8 cellular contexts compared by ENCODE assay signal in the genomic region with DNA sequence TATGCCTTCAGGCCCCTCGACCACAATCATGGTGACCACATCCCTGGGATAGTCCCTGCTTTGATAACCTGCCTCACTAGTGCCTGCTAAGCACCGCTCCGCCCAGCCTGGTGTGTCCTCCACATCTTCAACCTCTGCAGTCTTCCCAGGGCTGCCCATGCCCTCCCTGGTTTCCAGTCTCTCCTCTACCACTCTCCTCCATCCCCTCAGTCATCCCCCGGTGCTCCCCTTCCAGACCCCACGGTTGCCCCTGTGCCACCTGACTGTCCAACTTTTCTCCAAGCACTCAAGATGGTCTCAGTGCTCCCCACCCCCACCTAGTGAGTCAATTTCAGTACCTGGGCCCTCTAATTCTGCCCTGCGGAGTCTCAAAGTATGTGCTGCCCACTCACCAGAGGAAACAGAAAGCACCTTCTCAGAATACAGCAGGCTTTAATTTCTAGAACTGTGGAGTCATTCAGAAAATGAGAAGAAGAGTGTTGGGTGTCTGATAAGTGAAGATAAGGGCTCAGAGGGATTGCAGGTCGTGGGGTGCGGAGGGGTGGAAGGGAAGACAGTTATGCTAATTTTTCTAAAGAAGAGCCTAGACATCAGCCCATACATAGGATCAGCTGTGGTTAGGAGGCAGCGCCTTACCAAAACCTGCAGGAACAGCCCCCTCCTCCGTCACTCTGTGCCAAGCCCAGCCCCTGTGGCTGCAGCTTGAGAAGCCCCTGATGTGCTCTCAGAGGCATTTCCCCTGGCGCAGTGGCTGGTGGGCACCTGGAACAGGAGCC. TPM values are rescaled to one million over a fixed set of nuclear protein-coding genes. Genes with fewer than 3 reads are reported as not detected.
DNase-seq lines count a peak whose midpoint lies in the region; ATAC-seq, FAIRE-seq and TF ChIP-seq lines count a peak whose summit lies in the region.

No MANE protein-coding gene starts in this region.

- H3K4me3 ChIP-seq in A673 (ENCODE audit: low read depth, low read length, poor library complexity, severe bottlenecking), result no peak overlapping the region

- H3K4me1 Mint-ChIP-seq in natural killer cell treated with Interleukin-12 subunit alpha and Interleukin-12 subunit beta and Interleukin-15 and Interleukin-18, amount 100 ng/mL, for 72 hours (ENCODE audit: low read depth in 2 of 2), result peaks cover 66 to 77% of the 10 kb centered on the region in 2 donors

- peak overlapping the region; percentile 96 to 99 for H3K27ac Mint-ChIP-seq in natural killer cell treated with Interleukin-12 subunit alpha and Interleukin-12 subunit beta and Interleukin-15 and Interleukin-18, amount 100 ng/mL, for 72 hours

- H3K9me3 Mint-ChIP-seq in natural killer cell treated with Interleukin-12 subunit alpha and Interleukin-12 subunit beta and Interleukin-15 and Interleukin-18, amount 100 ng/mL, for 72 hours, result no peaks in the 10 kb centered on the region

- H3K27me3 ChIP-seq in A673 (replicated peaks; ENCODE audit: insufficient read depth, low read depth, low read length, poor library complexity), result no peaks in the 10 kb centered on the region

- H3K27ac ChIP-seq in A673 (ENCODE audit: low read depth, low read length, poor library complexity, severe bottlenecking), result no peak overlapping the region

- BruUV-seq in A673 (replicated peaks; lab: Mats Ljungman, UMichigan), result no TSS peak

- peak overlapping the region; percentile 90 for H3K4me3 Mint-ChIP-seq in natural killer cell treated with Interleukin-12 subunit alpha and Interleukin-12 subunit beta and Interleukin-15 and Interleukin-18, amount 100 ng/mL, for 72 hours

- DNase-seq in activated CD4-positive, CD25-positive, alpha-beta regulatory T cell treated with anti-CD3 and anti-CD28 coated beads, Interleukin-2, amount 50 U/mL, for 72 hours, result peak; percentile 64
- peak; percentile 78 for DNase-seq in natural killer cell treated with Interleukin-12 subunit alpha and Interleukin-12 subunit beta and Interleukin-15 and Interleukin-18, amount 100 ng/mL, for 72 hours (ENCODE audit: low spot score)
- DNase-seq in HTR-8/SVneo (ENCODE audit: insufficient read length, low spot score) (no peak), middle frontal gyrus (ENCODE audit: extremely low spot score, low spot score) (no peak), A673 (ENCODE audit: low spot score) (no peak), NCI-H2227 (lab: John Stamatoyannopoulos, UW; ENCODE audit: unreplicated experiment) (no peak)

- H3K36me3 Mint-ChIP-seq in natural killer cell treated with Interleukin-12 subunit alpha and Interleukin-12 subunit beta and Interleukin-15 and Interleukin-18, amount 100 ng/mL, for 72 hours, result no peaks in the 10 kb centered on the region

- peak; percentile 50 for TF ChIP-seq POLR2A in GM18526 (IDR thresholded peaks at IDR 0.05; ENCODE audit: extremely low read depth, insufficient read length)

- peak; percentile 37 for ATAC-seq in HG02970 (IDR thresholded peaks at IDR 0.05; ENCODE audit: low FRiP score, unreplicated experiment)
- peak; percentile 74 to 79 for ATAC-seq in natural killer cell treated with Interleukin-12 subunit alpha and Interleukin-12 subunit beta and Interleukin-15 and Interleukin-18, amount 100 ng/mL, for 72 hours

- no peaks in the 10 kb centered on the region for H3K36me3 ChIP-seq in A673 (ENCODE audit: insufficient read depth, low read length, poor library complexity, severe bottlenecking)

- no peaks in the 10 kb centered on the region for H3K4me1 ChIP-seq in A673 (ENCODE audit: insufficient read depth, low read length, poor library complexity, severe bottlenecking)

- intact Hi-C loops in A673 (cut with micrococcal nuclease; ENCODE audit: unreplicated experiment), result no loop called here

- CTCF ChIA-PET in A673 (lab: Charles Lee), result no interaction called here

- POLR2A ChIA-PET in A673 (lab: Charles Lee; ENCODE audit: low non-redundant PET), result no interaction called here

- H3K9me3 ChIP-seq in A673 (ENCODE audit: low read depth, low read length, poor library complexity, severe bottlenecking), result no peaks in the 10 kb centered on the region

- TF ChIP-seq CTCF in A673 (conservative IDR thresholded peaks at IDR 0.05; ENCODE audit: low read depth, low read length), result no peak

- no peak for FAIRE-seq in HTR-8/SVneo (lab: Jason Lieb, UNC)

- no peaks in the 10 kb centered on the region for H3K27me3 Mint-ChIP-seq in natural killer cell treated with Interleukin-12 subunit alpha and Interleukin-12 subunit beta and Interleukin-15 and Interleukin-18, amount 100 ng/mL, for 72 hours

RNA-seq across cellular contexts. Expression of gene CAB39, which starts 53.6 kb away (rescaled TPM):
- 100 to 1,000 TPM; 139 to 146 TPM for total RNA-seq in natural killer cell treated with Interleukin-12 subunit alpha and Interleukin-12 subunit beta and Interleukin-15 and Interleukin-18, amount 100 ng/mL, for 72 hours
- 50.9 and 58.2 TPM in 2 replicates for total RNA-seq in A673 (2021)

Comparison
In these comparisons a context has a peak if more than half of its experiments do, and no peak if none do; other contexts are left out.
1. DNase-seq: peak in activated CD4-positive, CD25-positive, alpha-beta regulatory T cell treated with anti-CD3 and anti-CD28 coated beads, Interleukin-2, amount 50 U/mL, for 72 hours (single experiment) and natural killer cell treated with Interleukin-12 subunit alpha and Interleukin-12 subunit beta and Interleukin-15 and Interleukin-18, amount 100 ng/mL, for 72 hours (single experiment); none in HTR-8/SVneo (single experiment), middle frontal gyrus (single experiment), A673 (single experiment) and NCI-H2227 (single experiment).